8 cellular contexts compared by ENCODE assay signal in the genomic region with DNA sequence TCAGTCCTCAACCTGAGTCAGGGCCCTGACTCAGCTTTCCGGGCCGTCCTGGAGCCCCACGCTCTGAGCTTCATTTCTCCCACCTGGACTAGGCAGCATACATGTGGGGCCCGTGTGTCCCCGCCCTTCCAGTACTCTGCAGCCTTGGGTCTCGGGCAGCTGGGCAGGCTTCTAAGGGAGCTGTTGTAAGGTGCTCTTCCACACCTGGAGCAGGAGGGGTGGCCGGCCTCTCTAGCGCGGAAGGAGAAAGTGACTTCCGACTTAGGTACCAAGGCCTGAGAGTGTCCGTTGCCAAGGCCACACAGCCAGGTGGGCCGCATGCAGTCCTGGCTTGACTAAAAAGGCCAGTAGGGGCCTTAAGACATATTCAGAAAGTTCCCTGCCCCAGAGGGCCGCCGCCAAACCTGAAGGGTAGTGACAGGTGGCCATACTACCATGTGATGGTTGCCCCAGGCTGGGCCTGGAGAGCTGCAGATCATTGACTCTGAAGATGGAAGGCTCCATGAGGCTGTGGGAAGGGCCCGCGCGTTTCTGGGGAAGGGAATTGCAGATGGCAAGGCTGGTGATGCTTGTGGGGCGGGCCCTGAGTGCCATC.
DNase-seq lines count a peak whose midpoint lies in the region; ATAC-seq and TF ChIP-seq lines count a peak whose summit lies in the region.

No MANE protein-coding gene starts in this region.

- H3K9me3 Mint-ChIP-seq in activated naive CD8-positive, alpha-beta T cell treated with anti-CD3 and anti-CD28 coated beads, Interleukin-2, amount 50 U/mL, for 24 hours = no peaks in the 10 kb centered on the region

- TF ChIP-seq CTCF in GM10266 (IDR thresholded peaks at IDR 0.05; ENCODE audit: control insufficient read depth, insufficient read depth, low read depth, missing control alignments) (no peak), GM20000 (IDR thresholded peaks at IDR 0.05; ENCODE audit: extremely low read depth, missing control alignments) (no peak)

- ATAC-seq in GM18907 (IDR thresholded peaks at IDR 0.05; ENCODE audit: unreplicated experiment) (peak; percentile 20), HG02870 (IDR thresholded peaks at IDR 0.05; ENCODE audit: unreplicated experiment) (peak; percentile 9)
- no peak for ATAC-seq in activated naive CD8-positive, alpha-beta T cell treated with anti-CD3 and anti-CD28 coated beads, Interleukin-2, amount 50 U/mL, for 24 hours

- H3K27ac ChIP-seq in muscle layer of duodenum (ENCODE audit: low read length) = peak overlapping the region; percentile 63

- peak overlapping the region; percentile 65 for H3K4me3 Mint-ChIP-seq in activated naive CD8-positive, alpha-beta T cell treated with anti-CD3 and anti-CD28 coated beads, Interleukin-2, amount 50 U/mL, for 24 hours

- peak overlapping the region in 1 of 2 donors; percentile 25 for H3K4me3 ChIP-seq in muscle layer of duodenum (ENCODE audit: low read depth in 1 of 2, low read length in 2 of 2)

- H3K4me1 Mint-ChIP-seq in activated naive CD8-positive, alpha-beta T cell treated with anti-CD3 and anti-CD28 coated beads, Interleukin-2, amount 50 U/mL, for 24 hours = peaks cover 4% of the 10 kb centered on the region

- DNase-seq in activated naive CD8-positive, alpha-beta T cell treated with anti-CD3 and anti-CD28 coated beads, Interleukin-2, amount 50 U/mL, for 24 hours = no peak
- no peak for DNase-seq in ACHN
- DNase-seq in GM10266 (ENCODE audit: extremely low spot score) = no peak
- no peak for DNase-seq in GM20000 (ENCODE audit: low spot score)
- DNase-seq in OCI-M2 (lab: John Stamatoyannopoulos, UW; ENCODE audit: unreplicated experiment) = no peak

- peaks cover 19 to 38% of the 10 kb centered on the region in 2 donors for H3K36me3 ChIP-seq in muscle layer of duodenum (ENCODE audit: control insufficient read depth in 1 of 2, insufficient read depth in 2 of 2, low read length in 2 of 2)

- peaks cover 12% of the 10 kb centered on the region for H3K36me3 Mint-ChIP-seq in activated naive CD8-positive, alpha-beta T cell treated with anti-CD3 and anti-CD28 coated beads, Interleukin-2, amount 50 U/mL, for 24 hours (ENCODE audit: low read depth)

- H3K9me3 ChIP-seq in muscle layer of duodenum (ENCODE audit: control insufficient read depth in 1 of 2, low read length in 2 of 2) = no peaks in the 10 kb centered on the region

- no peaks in the 10 kb centered on the region for H3K27me3 Mint-ChIP-seq in activated naive CD8-positive, alpha-beta T cell treated with anti-CD3 and anti-CD28 coated beads, Interleukin-2, amount 50 U/mL, for 24 hours

- in situ Hi-C loops in ACHN (cut with HindIII; ENCODE audit: low pct_ligation_motif_present, low pct_unique_long_range_greater_than_20kb, low sequenced_read_pairs) = no loop called here

- H3K27me3 ChIP-seq in muscle layer of duodenum (ENCODE audit: low read depth, low read length) = no peaks in the 10 kb centered on the region

- peak overlapping the region; percentile 56 for H3K27ac Mint-ChIP-seq in activated naive CD8-positive, alpha-beta T cell treated with anti-CD3 and anti-CD28 coated beads, Interleukin-2, amount 50 U/mL, for 24 hours

- peaks cover 9 to 24% of the 10 kb centered on the region in 2 donors for H3K4me1 ChIP-seq in muscle layer of duodenum (ENCODE audit: control insufficient read depth in 1 of 2, insufficient read depth in 2 of 2, low read length in 2 of 2)
